ENCODE assay signal across 20 cellular contexts in genomic region chr4:140943887-140944515, GRCh38.
DNase-seq lines count a peak whose midpoint lies in the region; ATAC-seq and TF ChIP-seq lines count a peak whose summit lies in the region.
"Had no signal": no experiment of that assay in that cellular context is flagged by ENCODE, and none has a peak within 500 bp of the region (broad histone marks: within the 10 kb centered on the region; RNA-seq: fewer than 3 reads in every experiment).

No MANE protein-coding gene starts in this region.

- peak overlapping the region; percentile 58 to 75 (median 66) for H3K27ac ChIP-seq in esophagus muscularis mucosa (replicated peaks in 1 of 4)
- H3K27ac ChIP-seq: upper lobe of right lung had no signal

- H3K9me3 ChIP-seq in MG63: no peaks in the 10 kb centered on the region
- H3K9me3 ChIP-seq in esophagus muscularis mucosa: no peaks in the 10 kb centered on the region
- H3K9me3 ChIP-seq: upper lobe of right lung had no signal

- no peak for TF ChIP-seq EP300 in esophagus muscularis mucosa (IDR thresholded peaks at IDR 0.05)

- no peak overlapping the region for H3K4me3 ChIP-seq in AG10803 (ENCODE audit: low read length)
- no peak overlapping the region for H3K4me3 ChIP-seq in MG63
- no peak overlapping the region for H3K4me3 ChIP-seq in esophagus muscularis mucosa
- H3K4me3 ChIP-seq: upper lobe of right lung had no signal

- WGBS in esophagus muscularis mucosa: 37% methylated on average over 4 of the region's 4 CpGs

- TF ChIP-seq POLR2A in esophagus muscularis mucosa (IDR thresholded peaks at IDR 0.05; ENCODE audit: low read depth): no peak

- intact Hi-C loops in esophagus muscularis mucosa (cut with DNase I): loop anchor here (5.0 kb wide), 1 partner anchor 53 kb away; no protein-coding TSS in a partner anchor

- no peaks in the 10 kb centered on the region for H3K36me3 ChIP-seq in MG63
- H3K36me3 ChIP-seq in esophagus muscularis mucosa: no peaks in the 10 kb centered on the region
- H3K36me3 ChIP-seq: upper lobe of right lung had no signal

- DNase-seq in AG10803 (ENCODE audit: low read depth) (peak; percentile 63), MG63 (peak; percentile 32), esophagus muscularis mucosa (ENCODE audit: extremely low spot score) (no peak), non-pigmented ciliary epithelial cell (ENCODE audit: low read depth) (peak; percentile 70), nucleus accumbens (lab: John Stamatoyannopoulos, UW) (no peak), DMS114 treated with DMSO at 0.1 percent for 48 hours (lab: John Stamatoyannopoulos, UW; ENCODE audit: unreplicated experiment) (no peak)
- DNase-seq: activated CD8-positive, alpha-beta memory T cell treated with anti-CD3 and anti-CD28 coated beads for 24 hours; CD8-positive, alpha-beta memory T cell; central memory CD4-positive, alpha-beta T cell; DMS79; effector memory CD4-positive, alpha-beta T cell; mesendoderm; NCI-H1092 treated with DMSO at 0.1 percent for 48 hours; OCI-M1; SIG-M5; stimulated activated naive CD8-positive, alpha-beta T cell treated with anti-CD3 and anti-CD28 coated beads, Interleukin-15, Interleukin-2, amounts not matched to agents 100 U/mL and 50 U/mL, for 24 hours; T-helper 2 cell; upper lobe of right lung had no signal

- no peak for TF ChIP-seq CTCF in AG10803 (conservative IDR thresholded peaks at IDR 0.05; ENCODE audit: low read length)
- TF ChIP-seq CTCF in esophagus muscularis mucosa (IDR thresholded peaks at IDR 0.05): no peak

- H3K27me3 ChIP-seq in MG63: no peaks in the 10 kb centered on the region
- no peaks in the 10 kb centered on the region for H3K27me3 ChIP-seq in esophagus muscularis mucosa
- H3K27me3 ChIP-seq: upper lobe of right lung had no signal

- ATAC-seq in GM21360 (IDR thresholded peaks at IDR 0.05; ENCODE audit: unreplicated experiment) (no peak), HG02610 (IDR thresholded peaks at IDR 0.05; ENCODE audit: unreplicated experiment) (no peak)
- ATAC-seq: stimulated activated naive CD8-positive, alpha-beta T cell treated with anti-CD3 and anti-CD28 coated beads, Interleukin-15, Interleukin-2, amounts not matched to agents 100 U/mL and 50 U/mL, for 24 hours; upper lobe of right lung had no signal

- peaks cover 20 to 69% (median 51%) of the 10 kb centered on the region in 4 donors for H3K4me1 ChIP-seq in esophagus muscularis mucosa
- H3K4me1 ChIP-seq: upper lobe of right lung had no signal

Comparison
In these comparisons a context has a peak if more than half of its experiments do, and no peak if none do; other contexts are left out.
1. DNase-seq: peak in AG10803 (single experiment), MG63 (single experiment) and non-pigmented ciliary epithelial cell (single experiment); none in esophagus muscularis mucosa (single experiment), nucleus accumbens (0 of 56) and DMS114 treated with DMSO at 0.1 percent for 48 hours (single experiment).